ENCODE assay signal across 18 cellular contexts in the genomic region with DNA sequence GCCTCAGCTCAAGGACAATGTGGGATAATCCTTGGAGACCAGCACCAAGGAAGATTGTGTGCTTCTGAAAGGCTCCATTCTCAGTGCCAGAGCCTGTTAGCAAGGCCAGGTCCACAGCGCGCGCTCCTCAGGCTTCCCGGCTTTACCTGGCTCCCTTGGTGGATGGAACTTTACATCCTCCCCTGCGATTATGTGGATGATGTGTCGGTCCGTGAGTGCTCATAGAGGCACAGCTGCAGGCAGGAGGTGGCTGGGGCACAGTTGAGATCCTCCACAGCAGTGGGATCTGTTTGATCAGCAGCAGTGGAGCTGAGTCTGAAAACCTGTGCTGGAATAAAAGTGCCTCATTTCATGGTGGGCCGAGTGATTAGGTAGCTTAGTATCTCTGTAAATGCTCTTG.
DNase-seq lines count a peak whose midpoint lies in the region; ATAC-seq and TF ChIP-seq lines count a peak whose summit lies in the region.
"Had no signal": no experiment of that assay in that cellular context is flagged by ENCODE, and none has a peak within 500 bp of the region (broad histone marks: within the 10 kb centered on the region; RNA-seq: fewer than 3 reads in every experiment).

No MANE protein-coding gene starts in this region.

- H3K9ac ChIP-seq in BLaER1, result no peak overlapping the region

- H3K4me1 ChIP-seq in BLaER1 (peaks cover 84% of the 10 kb centered on the region), GM23338 (ENCODE audit: insufficient read depth) (peaks cover 55% of the 10 kb centered on the region)

- H3K4me1 Mint-ChIP-seq in GM23338, result peaks cover 69% of the 10 kb centered on the region
- H3K4me1 Mint-ChIP-seq in activated T-helper 17 cell treated with anti-CD3 and anti-CD28 coated beads, Interleukin-2, amount 50 U/mL, for 72 hours, result peaks cover 50% of the 10 kb centered on the region
- H3K4me1 Mint-ChIP-seq in neural crest cell, result peaks cover 55% of the 10 kb centered on the region

- H3K4me2 ChIP-seq in BLaER1 (peak overlapping the region; percentile 54), GM23338 (peak overlapping the region; percentile 10)

- H2AFZ ChIP-seq in GM23338, result no peak overlapping the region

- no peaks in the 10 kb centered on the region for H3F3A ChIP-seq in GM23338 (replicated peaks; ENCODE audit: low read depth)

- no peaks in the 10 kb centered on the region for H3K36me3 Mint-ChIP-seq in GM23338 (ENCODE audit: low read depth)
- H3K36me3 Mint-ChIP-seq in activated T-helper 17 cell treated with anti-CD3 and anti-CD28 coated beads, Interleukin-2, amount 50 U/mL, for 72 hours (ENCODE audit: low read depth), result peaks cover 58% of the 10 kb centered on the region
- H3K36me3 Mint-ChIP-seq in neural crest cell (ENCODE audit: low read depth), result peaks cover 4% of the 10 kb centered on the region

- H3K79me2 ChIP-seq in GM23338 (replicated peaks; ENCODE audit: insufficient read depth), result peaks cover 49% of the 10 kb centered on the region

- H3K9me3 Mint-ChIP-seq in GM23338, result no peaks in the 10 kb centered on the region
- H3K9me3 Mint-ChIP-seq in activated T-helper 17 cell treated with anti-CD3 and anti-CD28 coated beads, Interleukin-2, amount 50 U/mL, for 72 hours, result no peaks in the 10 kb centered on the region
- H3K9me3 Mint-ChIP-seq in neural crest cell, result no peaks in the 10 kb centered on the region
- H3K9me3 Mint-ChIP-seq: T-helper 2 cell treated with Interferon-gamma antibody and Interleukin-4, amounts not matched to agents 5 μg/mL and 100 μg/mL, for 36 hours had no signal

- H4K20me1 ChIP-seq in BLaER1 (peaks cover 100% of the 10 kb centered on the region), GM23338 (replicated peaks; ENCODE audit: insufficient read depth) (peaks cover 9% of the 10 kb centered on the region; the same call in 1 of the 2 replicates)

- TF ChIP-seq CTCF in GM23338 (conservative IDR thresholded peaks at IDR 0.05; ENCODE audit: low read depth in 2 of 2), result no peak
- TF ChIP-seq CTCF in neural crest cell (conservative IDR thresholded peaks at IDR 0.05), result no peak

- H3K9me2 ChIP-seq in GM23338 (ENCODE audit: insufficient read depth), result no peaks in the 10 kb centered on the region

- peaks cover 2% of the 10 kb centered on the region for H3K27me3 Mint-ChIP-seq in GM23338 (ENCODE audit: insufficient read depth, low read depth, poor library complexity)
- no peaks in the 10 kb centered on the region for H3K27me3 Mint-ChIP-seq in activated T-helper 17 cell treated with anti-CD3 and anti-CD28 coated beads, Interleukin-2, amount 50 U/mL, for 72 hours
- no peaks in the 10 kb centered on the region for H3K27me3 Mint-ChIP-seq in neural crest cell (ENCODE audit: low read depth)

- no peak overlapping the region for H3K27ac Mint-ChIP-seq in GM23338
- peak overlapping the region; percentile 48 for H3K27ac Mint-ChIP-seq in activated T-helper 17 cell treated with anti-CD3 and anti-CD28 coated beads, Interleukin-2, amount 50 U/mL, for 72 hours
- peak overlapping the region; percentile 83 for H3K27ac Mint-ChIP-seq in neural crest cell (ENCODE audit: unreplicated experiment)
- H3K27ac Mint-ChIP-seq: T-helper 2 cell treated with Interferon-gamma antibody and Interleukin-4, amounts not matched to agents 5 μg/mL and 100 μg/mL, for 36 hours had no signal

- ATAC-seq in GM23338, result peak; percentile 28
- ATAC-seq in activated T-helper 17 cell treated with anti-CD3 and anti-CD28 coated beads, Interleukin-2, amount 50 U/mL, for 72 hours (replicated peaks), result no peak
- no peak for ATAC-seq in GM21723 (IDR thresholded peaks at IDR 0.05; ENCODE audit: unreplicated experiment)
- no peak for ATAC-seq in HG03521 (IDR thresholded peaks at IDR 0.05; ENCODE audit: unreplicated experiment)
- ATAC-seq: HCT116 had no signal

- H3K36me3 ChIP-seq in BLaER1, result peaks cover 59% of the 10 kb centered on the region
- no peaks in the 10 kb centered on the region for H3K36me3 ChIP-seq in GM23338 (ENCODE audit: insufficient read depth)
- H3K36me3 ChIP-seq: ovary had no signal

- no peak overlapping the region for H3K4me3 ChIP-seq in BLaER1
- no peak overlapping the region for H3K4me3 ChIP-seq in GM23338
- H3K4me3 ChIP-seq: ovary had no signal

- DNase-seq in GM23338 (ENCODE audit: low spot score) (peak; percentile 21), neural crest cell (ENCODE audit: low read depth, low spot score) (no peak), activated gamma-delta T cell (lab: John Stamatoyannopoulos, UW) (no peak), KBM-7 (no peak)
- DNase-seq: activated CD4-positive, alpha-beta T cell treated with anti-CD3 and anti-CD28 coated beads, Interleukin-2, amount 50 U/mL, for 4 hours; activated gamma-delta T cell treated with Interleukin-2 at 50 U/mL for 16 hours; AML-193; DND-41; foreskin fibroblast; NCI-H1694; NCI-H526; ovary had no signal

- H3K27ac ChIP-seq in BLaER1 (peak overlapping the region; percentile 47), GM23338 (ENCODE audit: low read depth) (no peak overlapping the region; the same call in 1 of the 2 replicates)
- H3K27ac ChIP-seq: ovary had no signal

- no peak overlapping the region for H3K4me3 Mint-ChIP-seq in GM23338
- peak overlapping the region; percentile 11 for H3K4me3 Mint-ChIP-seq in activated T-helper 17 cell treated with anti-CD3 and anti-CD28 coated beads, Interleukin-2, amount 50 U/mL, for 72 hours
- H3K4me3 Mint-ChIP-seq in neural crest cell, result no peak overlapping the region
- H3K4me3 Mint-ChIP-seq: T-helper 2 cell treated with Interferon-gamma antibody and Interleukin-4, amounts not matched to agents 5 μg/mL and 100 μg/mL, for 36 hours had no signal

- H3K27me3 ChIP-seq in BLaER1 (no peaks in the 10 kb centered on the region), GM23338 (ENCODE audit: insufficient read depth) (no peaks in the 10 kb centered on the region)
- H3K27me3 ChIP-seq: ovary had no signal

- in situ Hi-C loops in KBM-7 (cut with MboI; ENCODE audit: low pct_unique_long_range_greater_than_20kb, low sequenced_read_pairs), result no loop called here

- H3K9me3 ChIP-seq in BLaER1, result no peaks in the 10 kb centered on the region
- H3K9me3 ChIP-seq: ovary had no signal

TF ChIP-seq in GM23338, 12 proteins besides CTCF, POLR2A, EP300 and RAD21 (continues in another document):
- TF ChIP-seq ZNF331 (CRISPR knock-in tag; IDR thresholded peaks at IDR 0.05; ENCODE audit: low read depth), result no peak
- TF ChIP-seq JUNB (IDR thresholded peaks at IDR 0.05; ENCODE audit: unreplicated experiment), result no peak
- no peak for TF ChIP-seq POLR2AphosphoS5 (IDR thresholded peaks at IDR 0.05; ENCODE audit: low read depth)
- no peak for TF ChIP-seq NANOG (IDR thresholded peaks at IDR 0.05; ENCODE audit: borderline replicate concordance)
- no peak for TF ChIP-seq ZNF114 (CRISPR knock-in tag; IDR thresholded peaks at IDR 0.05)
- no peak for TF ChIP-seq EZH2 (IDR thresholded peaks at IDR 0.05; ENCODE audit: low read depth, unreplicated experiment)
- TF ChIP-seq, protein P1, sequence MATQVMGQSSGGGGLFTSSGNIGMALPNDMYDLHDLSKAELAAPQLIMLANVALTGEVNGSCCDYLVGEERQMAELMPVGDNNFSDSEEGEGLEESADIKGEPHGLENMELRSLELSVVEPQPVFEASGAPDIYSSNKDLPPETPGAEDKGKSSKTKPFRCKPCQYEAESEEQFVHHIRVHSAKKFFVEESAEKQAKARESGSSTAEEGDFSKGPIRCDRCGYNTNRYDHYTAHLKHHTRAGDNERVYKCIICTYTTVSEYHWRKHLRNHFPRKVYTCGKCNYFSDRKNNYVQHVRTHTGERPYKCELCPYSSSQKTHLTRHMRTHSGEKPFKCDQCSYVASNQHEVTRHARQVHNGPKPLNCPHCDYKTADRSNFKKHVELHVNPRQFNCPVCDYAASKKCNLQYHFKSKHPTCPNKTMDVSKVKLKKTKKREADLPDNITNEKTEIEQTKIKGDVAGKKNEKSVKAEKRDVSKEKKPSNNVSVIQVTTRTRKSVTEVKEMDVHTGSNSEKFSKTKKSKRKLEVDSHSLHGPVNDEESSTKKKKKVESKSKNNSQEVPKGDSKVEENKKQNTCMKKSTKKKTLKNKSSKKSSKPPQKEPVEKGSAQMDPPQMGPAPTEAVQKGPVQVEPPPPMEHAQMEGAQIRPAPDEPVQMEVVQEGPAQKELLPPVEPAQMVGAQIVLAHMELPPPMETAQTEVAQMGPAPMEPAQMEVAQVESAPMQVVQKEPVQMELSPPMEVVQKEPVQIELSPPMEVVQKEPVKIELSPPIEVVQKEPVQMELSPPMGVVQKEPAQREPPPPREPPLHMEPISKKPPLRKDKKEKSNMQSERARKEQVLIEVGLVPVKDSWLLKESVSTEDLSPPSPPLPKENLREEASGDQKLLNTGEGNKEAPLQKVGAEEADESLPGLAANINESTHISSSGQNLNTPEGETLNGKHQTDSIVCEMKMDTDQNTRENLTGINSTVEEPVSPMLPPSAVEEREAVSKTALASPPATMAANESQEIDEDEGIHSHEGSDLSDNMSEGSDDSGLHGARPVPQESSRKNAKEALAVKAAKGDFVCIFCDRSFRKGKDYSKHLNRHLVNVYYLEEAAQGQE (IDR thresholded peaks at IDR 0.05; ENCODE audit: unreplicated experiment), result no peak
- no peak for TF ChIP-seq STAT1 (IDR thresholded peaks at IDR 0.05; ENCODE audit: unreplicated experiment)
